In genomic region chr2:150643106-150643730, GRCh38 we compare ENCODE assay signal across 26 cellular contexts.
DNase-seq lines count a peak whose midpoint lies in the region; ATAC-seq and TF ChIP-seq lines count a peak whose summit lies in the region.
"Had no signal": no experiment of that assay in that cellular context is flagged by ENCODE, and none has a peak within 500 bp of the region (broad histone marks: within the 10 kb centered on the region; RNA-seq: fewer than 3 reads in every experiment).

No MANE protein-coding gene starts in this region.

- H3K4me3 ChIP-seq in ACC112 (ENCODE audit: low read depth, low read length) (no peak overlapping the region), cardiac fibroblast (replicated peaks in 1 of 2; ENCODE audit: low read depth in 2 of 2, low read length in 2 of 2) (no peak overlapping the region)
- H3K4me3 ChIP-seq: cardiac muscle cell, GM12878, tibial nerve had no signal

- peaks cover 47% of the 10 kb centered on the region for H3K4me1 ChIP-seq in ACC112 (ENCODE audit: control insufficient read depth, insufficient read depth, low read length, unreplicated experiment)

- ATAC-seq in HG02798 (IDR thresholded peaks at IDR 0.05; ENCODE audit: poor library complexity, unreplicated experiment), result no peak
- ATAC-seq: activated naive CD8-positive, alpha-beta T cell treated with anti-CD3 and anti-CD28 coated beads, Interleukin-2, amount 50 U/mL, for 24 hours; GM12878; left colon; natural killer cell had no signal

- H2AFZ ChIP-seq in ACC112 (ENCODE audit: low read length, unreplicated experiment), result no peak overlapping the region

- H3K27me3 ChIP-seq in ACC112 (ENCODE audit: insufficient read depth, low read length), result no peaks in the 10 kb centered on the region
- H3K27me3 ChIP-seq: cardiac muscle cell, tibial nerve had no signal

- no peaks in the 10 kb centered on the region for H3K79me2 ChIP-seq in ACC112 (ENCODE audit: control insufficient read depth, insufficient read depth, low read length, unreplicated experiment)

- peak overlapping the region; percentile 90 for H3K27ac ChIP-seq in ACC112 (ENCODE audit: low read depth, low read length)
- H3K27ac ChIP-seq: cardiac muscle cell had no signal

- H3K36me3 ChIP-seq in ACC112 (ENCODE audit: insufficient read depth, low read length), result no peaks in the 10 kb centered on the region
- H3K36me3 ChIP-seq: cardiac muscle cell, tibial nerve had no signal

- TF ChIP-seq CTCF in cardiac fibroblast (IDR thresholded peaks at IDR 0.05; ENCODE audit: low read depth, low read length), result no peak

- DNase-seq in HT1080 (ENCODE audit: low read depth) (peak; percentile 25), cardiac fibroblast (ENCODE audit: low read depth in 2 of 2) (peak; percentile 50 to 64), left kidney (ENCODE audit: low read depth, low spot score) (peak; percentile 21), putamen (ENCODE audit: low spot score) (no peak), iPS-NIHi7 (ENCODE audit: extremely low spot score) (no peak), OCI-M2 (lab: John Stamatoyannopoulos, UW; ENCODE audit: unreplicated experiment) (no peak)
- DNase-seq: activated CD4-positive, alpha-beta T cell treated with anti-CD3 and anti-CD28 coated beads, Interleukin-2, amount 10 ng/mL, durations not matched to agents 7 days and 5 days; activated CD8-positive, alpha-beta memory T cell treated with anti-CD3 and anti-CD28 coated beads, Interleukin-2, amount 50 U/mL, for 4 hours; activated effector memory CD4-positive, alpha-beta T cell treated with Interleukin-2 at 50 U/mL for 16 hours; activated naive CD8-positive, alpha-beta T cell treated with anti-CD3 and anti-CD28 coated beads, Interleukin-2, amount 50 U/mL, for 24 hours; CD4-positive, alpha-beta T cell; DMS153; left colon; natural killer cell; NCI-H1417; NCI-H2171; NCI-H82; posterior cingulate gyrus; SIG-M5; small intestine; stimulated activated CD4-positive, alpha-beta T cell treated with anti-CD3 and anti-CD28 coated beads, Interleukin-2, amount 100 ng/mL, for 48 hours had no signal

Comparison
In these comparisons a context has a peak if more than half of its experiments do, and no peak if none do; other contexts are left out.
1. DNase-seq: peak in HT1080 (single experiment), cardiac fibroblast (2 of 2) and left kidney (single experiment); none in putamen (single experiment), iPS-NIHi7 (single experiment) and OCI-M2 (single experiment).